8 cellular contexts compared by ENCODE assay signal in genomic region chr12:120529641-120530314, GRCh38. TPM values are rescaled to one million over a fixed set of nuclear protein-coding genes. Genes with fewer than 3 reads are reported as not detected.
DNase-seq lines count a peak whose midpoint lies in the region; ATAC-seq and TF ChIP-seq lines count a peak whose summit lies in the region.

No MANE protein-coding gene starts in this region.

- H3K27me3 ChIP-seq in BLaER1 = no peaks in the 10 kb centered on the region
- H3K27me3 ChIP-seq in right lobe of liver = no peaks in the 10 kb centered on the region
- no peaks in the 10 kb centered on the region for H3K27me3 ChIP-seq in tibial nerve

- H4K20me1 ChIP-seq in BLaER1 = peaks cover 5% of the 10 kb centered on the region

- H3K36me3 ChIP-seq in BLaER1 (peaks cover 15% of the 10 kb centered on the region; the same call in 1 of the 2 replicates), right lobe of liver (no peaks in the 10 kb centered on the region), tibial nerve (peaks cover 0 to 9% (median 0%) of the 10 kb centered on the region in 3 donors)

- H3K9me3 ChIP-seq in BLaER1 = no peaks in the 10 kb centered on the region
- no peaks in the 10 kb centered on the region for H3K9me3 ChIP-seq in right lobe of liver
- H3K9me3 ChIP-seq in tibial nerve = no peaks in the 10 kb centered on the region

- TF ChIP-seq EP300 in tibial nerve (IDR thresholded peaks at IDR 0.05) = no peak

- TF ChIP-seq POLR2A in right lobe of liver (IDR thresholded peaks at IDR 0.05) = peak; percentile 24
- no peak for TF ChIP-seq POLR2A in tibial nerve (IDR thresholded peaks at IDR 0.05)

- H3K4me3 ChIP-seq in BLaER1 (peak overlapping the region; percentile 88), right lobe of liver (peak overlapping the region; percentile 78 to 97 (median 82)), tibial nerve (peak overlapping the region; percentile 74 to 90 (median 80))

- peak overlapping the region; percentile 90 for H3K4me2 ChIP-seq in BLaER1

- peak overlapping the region; percentile 96 for H3K9ac ChIP-seq in BLaER1

- DNase-seq in HCEC 1CT (peak; percentile 25), NOMO-1 treated with dmso at 0.1 percent for 144 hours (lab: John Stamatoyannopoulos, UW; ENCODE audit: unreplicated experiment) (peak; percentile 45), cerebellum (ENCODE audit: low spot score) (peak; percentile 46), right lobe of liver (no peak), tibial nerve (ENCODE audit: low spot score in 2 of 2) (no peak)

- H3K27ac ChIP-seq in BLaER1 (peak overlapping the region; percentile 91), right lobe of liver (peak overlapping the region; percentile 94 to 99 (median 99)), tibial nerve (peak overlapping the region; percentile 89 to 98 (median 95))

- intact Hi-C loops in right lobe of liver (cut with DNase I) = no loop called here

- peaks cover 22% of the 10 kb centered on the region for H3K4me1 ChIP-seq in BLaER1
- H3K4me1 ChIP-seq in right lobe of liver = peaks cover 0 to 12% (median 0%) of the 10 kb centered on the region in 4 donors
- peaks cover 0 to 27% (median 4%) of the 10 kb centered on the region in 4 donors for H3K4me1 ChIP-seq in tibial nerve

- WGBS in right lobe of liver (ENCODE audit: insufficient coverage, low coverage, low lambda C conversion rate, missing lambda C conversion rate) = 32% methylated on average over 14 of the region's 14 CpGs
- 17 to 30% methylated on average over 14 of the region's 14 CpGs for WGBS in tibial nerve, 2 donors

- ATAC-seq in right lobe of liver (peak; percentile 40 to 47 (median 44)), HG03521 (IDR thresholded peaks at IDR 0.05; ENCODE audit: unreplicated experiment) (no peak), HG02970 (IDR thresholded peaks at IDR 0.05; ENCODE audit: low FRiP score, unreplicated experiment) (no peak)

- peak in 1 of 4 donors; percentile 6 for TF ChIP-seq CTCF in right lobe of liver (IDR thresholded peaks at IDR 0.05)
- TF ChIP-seq CTCF in tibial nerve (IDR thresholded peaks at IDR 0.05) = no peak

RNA-seq across cellular contexts. Expression of gene COQ5, which starts 0.8 kb away (rescaled TPM):
- 21.2 TPM for total RNA-seq in cerebellum
- total RNA-seq in right lobe of liver = 10 to 100 TPM; 21.6 to 37.9 (median 31.0) TPM
- total RNA-seq in tibial nerve = 10 to 100 TPM; 21.6 to 23.7 (median 23.4) TPM

RNA-seq across cellular contexts. Expression of gene RNF10, which starts 4.4 kb away (rescaled TPM):
- 95.3 TPM for total RNA-seq in cerebellum
- 100 to 1,000 TPM in 2 of 6 experiments, 10 to 100 TPM in 4; 70.8 to 111 (median 90.2) TPM for total RNA-seq in right lobe of liver
- total RNA-seq in tibial nerve = 100 to 1,000 TPM; 201 to 306 (median 264) TPM

RNA-seq across cellular contexts. Expression of gene DYNLL1, which starts 33.9 kb away (rescaled TPM):
- total RNA-seq in cerebellum (149 TPM), right lobe of liver (100 to 1,000 TPM in 5 of 6 experiments, 10 to 100 TPM in 1; 85.0 to 189 (median 164) TPM), tibial nerve (100 to 1,000 TPM; 175 to 306 (median 258) TPM)

RNA-seq across cellular contexts. Expression of gene POP5, which starts 51.4 kb away (rescaled TPM):
- total RNA-seq in cerebellum = 29.7 TPM
- 10 to 100 TPM; 14.2 to 29.2 (median 23.0) TPM for total RNA-seq in right lobe of liver
- total RNA-seq in tibial nerve = 10 to 100 TPM; 32.6 to 57.6 (median 51.7) TPM

Comparison
In these comparisons a context has a peak if more than half of its experiments do, and no peak if none do; other contexts are left out.
1. DNase-seq: peak in HCEC 1CT (single experiment), NOMO-1 treated with dmso at 0.1 percent for 144 hours (single experiment) and cerebellum (single experiment); none in right lobe of liver (0 of 3) and tibial nerve (0 of 2).
2. ATAC-seq: peak in right lobe of liver (4 of 4); none in HG03521 (single experiment) and HG02970 (single experiment).
3. Peak in every context shown above with its lines, with median percentiles within 50 percentile points of each other: H3K27ac ChIP-seq and H3K4me3 ChIP-seq.